In the genomic region with DNA sequence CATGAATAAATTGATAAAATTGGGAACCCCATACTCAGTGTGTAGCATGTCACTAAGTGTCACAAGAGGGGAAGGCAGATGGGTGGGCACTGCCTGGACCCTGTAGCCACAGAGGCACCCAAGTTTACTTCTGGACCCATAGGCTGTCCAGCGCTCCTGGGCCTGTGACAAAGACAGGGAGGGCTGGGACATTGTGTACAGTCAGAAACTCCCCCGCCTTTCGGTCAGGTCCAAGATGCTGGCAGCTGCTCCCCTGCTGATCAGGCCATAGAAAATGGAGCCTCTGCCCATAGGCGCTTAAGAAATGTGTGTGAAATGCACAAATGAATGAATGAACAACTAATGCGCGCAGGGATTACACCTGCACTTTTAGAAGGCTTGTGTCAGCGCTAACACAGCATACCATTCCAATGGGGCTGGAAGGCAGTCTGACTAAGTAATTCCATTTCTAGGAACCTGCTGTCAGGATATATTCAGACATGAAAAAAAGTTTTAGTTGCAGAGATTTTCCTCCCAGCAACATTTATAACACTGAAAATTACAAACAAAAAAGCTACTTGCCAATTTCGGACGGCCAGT, we compare ENCODE assay signal across 24 cellular contexts. TPM values are rescaled to one million over a fixed set of nuclear protein-coding genes. Genes with fewer than 3 reads are reported as not detected.
"Had no signal": no experiment of that assay in that cellular context is flagged by ENCODE, and none has a peak within 500 bp of the region (broad histone marks: within the 10 kb centered on the region; RNA-seq: fewer than 3 reads in every experiment).

No MANE protein-coding gene starts in this region.

- H3K4me1 ChIP-seq: adrenal gland had no signal

- H3K27me3 ChIP-seq: adrenal gland, brain microvascular endothelial cell, cardiac muscle cell, MG63 had no signal

- H3K36me3 Mint-ChIP-seq: activated CD4-positive, alpha-beta memory T cell treated with anti-CD3 and anti-CD28 coated beads for 36 hours; activated naive CD8-positive, alpha-beta T cell treated with anti-CD3 and anti-CD28 coated beads, Interleukin-2, amount 10 ng/mL, durations not matched to agents 7 days and 5 days; WTC11 had no signal

- H3K4me1 Mint-ChIP-seq: activated T-helper 17 cell treated with anti-CD3 and anti-CD28 coated beads, Interleukin-2, amount 50 U/mL, for 72 hours had no signal

- DNase-seq: activated CD4-positive, alpha-beta memory T cell treated with anti-CD3 and anti-CD28 coated beads for 36 hours; activated CD4-positive, alpha-beta T cell treated with anti-CD3 and anti-CD28 coated beads for 48 hours; activated CD4-positive, CD25-positive, alpha-beta regulatory T cell treated with anti-CD3 and anti-CD28 coated beads, Interleukin-2, amount 50 U/mL, for 72 hours; activated gamma-delta T cell; activated naive CD4-positive, alpha-beta T cell treated with anti-CD3 and anti-CD28 coated beads, Interleukin-2, amount 50 U/mL, for 16 hours; activated naive CD8-positive, alpha-beta T cell treated with anti-CD3 and anti-CD28 coated beads, Interleukin-2, amount 10 ng/mL, durations not matched to agents 7 days and 5 days; activated T-cell treated with anti-CD3 and anti-CD28 coated beads for 4 hours; activated T-cell treated with anti-CD3 and anti-CD28 coated beads, Interleukin-2, amount 50 U/mL, for 48 hours; adrenal gland; anterior cingulate cortex; brain microvascular endothelial cell; MG63; MV-4-11; NCI-H1092 treated with DMSO at 0.1 percent for 48 hours; NCI-H1417 treated with DMSO at 0.1 percent for 48 hours; NCI-H1694 treated with DMSO at 0.1 percent for 48 hours; NCI-H2029 treated with DMSO at 0.1 percent for 48 hours; NCI-H524; SHP77 treated with DMSO at 0.1 percent for 48 hours had no signal

- H3K9me3 Mint-ChIP-seq: activated CD4-positive, alpha-beta memory T cell treated with anti-CD3 and anti-CD28 coated beads for 36 hours; activated naive CD8-positive, alpha-beta T cell treated with anti-CD3 and anti-CD28 coated beads, Interleukin-2, amount 10 ng/mL, durations not matched to agents 7 days and 5 days; activated T-helper 17 cell treated with anti-CD3 and anti-CD28 coated beads, Interleukin-2, amount 50 U/mL, for 72 hours; T-helper 1 cell treated with Interleukin-12 subunit alpha and Interleukin-12 subunit beta and Interleukin-4 antibody, amounts not matched to agents 30 μg/mL and 1 μg/mL, for 36 hours; WTC11 had no signal

- H3K4me2 ChIP-seq: KMS-11 had no signal

- H3K9me3 ChIP-seq: adrenal gland, MG63 had no signal

- H3K27ac ChIP-seq: adrenal gland, brain microvascular endothelial cell, cardiac muscle cell, KMS-11 had no signal

- H3K36me3 ChIP-seq: adrenal gland, cardiac muscle cell, MG63 had no signal

- ATAC-seq: WTC11 had no signal

- H3K27ac Mint-ChIP-seq: activated CD4-positive, alpha-beta memory T cell treated with anti-CD3 and anti-CD28 coated beads for 36 hours; activated naive CD8-positive, alpha-beta T cell treated with anti-CD3 and anti-CD28 coated beads, Interleukin-2, amount 10 ng/mL, durations not matched to agents 7 days and 5 days; activated T-helper 17 cell treated with anti-CD3 and anti-CD28 coated beads, Interleukin-2, amount 50 U/mL, for 72 hours; WTC11 had no signal

- H3K4me3 Mint-ChIP-seq: activated CD4-positive, alpha-beta memory T cell treated with anti-CD3 and anti-CD28 coated beads for 36 hours; activated naive CD8-positive, alpha-beta T cell treated with anti-CD3 and anti-CD28 coated beads, Interleukin-2, amount 10 ng/mL, durations not matched to agents 7 days and 5 days; activated T-helper 17 cell treated with anti-CD3 and anti-CD28 coated beads, Interleukin-2, amount 50 U/mL, for 72 hours; T-helper 1 cell treated with Interleukin-12 subunit alpha and Interleukin-12 subunit beta and Interleukin-4 antibody, amounts not matched to agents 30 μg/mL and 1 μg/mL, for 36 hours; WTC11 had no signal

- H3K9ac ChIP-seq: KMS-11 had no signal

- H3K4me3 ChIP-seq: adrenal gland, cardiac muscle cell, MG63 had no signal

RNA-seq across cellular contexts. Expression of a gene that starts 16.3 kb away (rescaled TPM):
- total RNA-seq: activated naive CD8-positive, alpha-beta T cell treated with anti-CD3 and anti-CD28 coated beads, Interleukin-2, amount 10 ng/mL, durations not matched to agents 7 days and 5 days had no signal
